In the genomic region with DNA sequence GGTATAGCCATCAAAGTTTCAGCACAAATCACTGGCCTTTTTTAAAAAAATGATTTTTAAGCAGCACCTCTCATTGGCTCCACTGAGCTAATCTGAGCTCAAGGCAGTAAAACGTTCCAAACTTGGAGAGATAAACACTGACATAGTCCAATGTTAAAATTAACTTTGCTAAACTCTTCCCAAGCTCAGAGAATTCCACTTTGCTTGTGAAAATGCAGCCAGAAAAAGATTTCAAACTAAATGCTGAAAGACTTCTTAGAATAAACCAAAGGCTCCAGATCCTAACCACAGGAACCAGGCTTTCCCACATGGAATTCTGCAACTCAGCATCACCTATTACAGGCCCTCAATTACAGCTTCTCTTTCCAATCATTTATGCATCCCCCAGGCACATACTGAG, we compare ENCODE assay signal across 11 cellular contexts.
"Had no signal": no experiment of that assay in that cellular context is flagged by ENCODE, and none has a peak within 500 bp of the region (broad histone marks: within the 10 kb centered on the region; RNA-seq: fewer than 3 reads in every experiment).

No MANE protein-coding gene starts in this region.

- H3K27ac ChIP-seq: tibial nerve had no signal

- DNase-seq: activated CD4-positive, alpha-beta T cell treated with anti-CD3 and anti-CD28 coated beads for 4 hours; activated CD8-positive, alpha-beta memory T cell treated with anti-CD3 and anti-CD28 coated beads, Interleukin-2, amount 50 U/mL, for 4 hours; activated CD8-positive, alpha-beta T cell treated with anti-CD3 and anti-CD28 coated beads for 36 hours; activated naive CD4-positive, alpha-beta T cell treated with Interleukin-2 at 50 U/mL for 16 hours; activated naive CD8-positive, alpha-beta T cell treated with anti-CD3 and anti-CD28 coated beads, Interleukin-2, amount 50 U/mL, for 24 hours; central memory CD4-positive, alpha-beta T cell; effector memory CD4-positive, alpha-beta T cell; mammary epithelial cell had no signal

- H3K9me3 ChIP-seq: tibial nerve had no signal

- H3K27me3 ChIP-seq: tibial nerve had no signal

- ATAC-seq: activated CD8-positive, alpha-beta T cell treated with anti-CD3 and anti-CD28 coated beads for 36 hours; activated naive CD8-positive, alpha-beta T cell treated with anti-CD3 and anti-CD28 coated beads, Interleukin-2, amount 50 U/mL, for 24 hours; natural killer cell treated with Interleukin-12 subunit alpha and Interleukin-12 subunit beta and Interleukin-15 and Interleukin-18, amount 100 ng/mL, for 72 hours had no signal

- H3K4me3 ChIP-seq: smooth muscle cell, tibial nerve had no signal
